8 cellular contexts compared by ENCODE assay signal in genomic region chr2:218034497-218035213, GRCh38. TPM values are rescaled to one million over a fixed set of nuclear protein-coding genes. Genes with fewer than 3 reads are reported as not detected.
DNase-seq lines count a peak whose midpoint lies in the region; ATAC-seq, FAIRE-seq and TF ChIP-seq lines count a peak whose summit lies in the region.
"Not testable (repeated sequence)": the region's sequence is repeated elsewhere in the genome, so short reads cannot be mapped to it uniquely, and the experiment has no call there.

No MANE protein-coding gene starts in this region.

- not testable (repeated sequence) for H3K27ac Mint-ChIP-seq in activated B cell treated with CpG ODN at 0.5 μM for 24 hours

- H3K4me3 Mint-ChIP-seq in activated B cell treated with CpG ODN at 0.5 μM for 24 hours: peak overlapping the region; percentile 70

- not testable (repeated sequence) for TF ChIP-seq CTCF in activated B cell treated with CpG ODN at 0.5 μM for 24 hours (IDR thresholded peaks at IDR 0.05)
- peak; percentile 66 for TF ChIP-seq CTCF in bronchial epithelial cell (IDR thresholded peaks at IDR 0.05; ENCODE audit: insufficient read depth, low read length, severe bottlenecking)

- H3K27me3 Mint-ChIP-seq in activated B cell treated with CpG ODN at 0.5 μM for 24 hours: peaks cover 13% of the 10 kb centered on the region

- not testable (repeated sequence) for H3K27me3 ChIP-seq in bronchial epithelial cell (ENCODE audit: control insufficient read depth, insufficient read depth, low read length)

- peak; percentile 81 for FAIRE-seq in bronchial epithelial cell (lab: Jason Lieb, UNC)

- POLR2A ChIA-PET in activated B cell treated with CpG ODN at 0.5 μM for 24 hours (lab: Charles Lee): not testable (repeated sequence)

- ATAC-seq in GM18909 (IDR thresholded peaks at IDR 0.05; ENCODE audit: poor library complexity, unreplicated experiment): peak; percentile 86
- peak; percentile 82 for ATAC-seq in HG03108 (IDR thresholded peaks at IDR 0.05; ENCODE audit: unreplicated experiment)
- peak; percentile 91 for ATAC-seq in activated B cell treated with CpG ODN at 0.5 μM for 24 hours (ENCODE audit: low read depth)

- H3K36me3 ChIP-seq in bronchial epithelial cell (ENCODE audit: control insufficient read depth, insufficient read depth, low read length): not testable (repeated sequence)

- not testable (repeated sequence) for H3K4me3 ChIP-seq in bronchial epithelial cell (ENCODE audit: low read depth, low read length)

- DNase-seq in AG08395 (ENCODE audit: low spot score) (peak; percentile 54), NCI-H2196 (lab: John Stamatoyannopoulos, UW; ENCODE audit: unreplicated experiment) (peak; percentile 41), inferior parietal cortex (ENCODE audit: extremely low spot score) (peak; percentile 71)
- DNase-seq in activated B cell treated with CpG ODN at 0.5 μM for 24 hours; bronchial epithelial cell (ENCODE audit: low read depth): not testable (repeated sequence)
- DNase-seq in stimulated activated CD4-positive, alpha-beta T cell treated with anti-CD3 and anti-CD28 coated beads, Interleukin-12 subunit alpha, Interleukin-12 subunit beta, amount 100 ng/mL, for 4 hours: peak; percentile 52

- not testable (repeated sequence) for H3K9me3 Mint-ChIP-seq in activated B cell treated with CpG ODN at 0.5 μM for 24 hours

- CTCF ChIA-PET in activated B cell treated with CpG ODN at 0.5 μM for 24 hours (lab: Charles Lee): interaction anchor here (0.8 to 2.9 kb wide), 3 partner anchors 14 to 249 kb away, joined by 3 to 18 read pairs (median 3); no protein-coding TSS in a partner anchor

- H3K4me1 Mint-ChIP-seq in activated B cell treated with CpG ODN at 0.5 μM for 24 hours: peaks cover 10% of the 10 kb centered on the region

- not testable (repeated sequence) for H3K36me3 Mint-ChIP-seq in activated B cell treated with CpG ODN at 0.5 μM for 24 hours (ENCODE audit: low read depth)

- intact Hi-C loops in activated B cell treated with CpG ODN at 0.5 μM for 24 hours (cut with micrococcal nuclease): loop anchor here (1.0 kb wide), 2 partner anchors 245 to 249 kb away; no protein-coding TSS in a partner anchor

RNA-seq across cellular contexts. Expression of gene TNS1, which starts 31.9 kb away (rescaled TPM):
- total RNA-seq in activated B cell treated with CpG ODN at 0.5 μM for 24 hours (0.10 and 0.13 TPM in 2 replicates), bronchial epithelial cell (1.6 and 2.0 TPM in 2 replicates)

RNA-seq across cellular contexts. Expression of gene RUFY4, which starts 34.4 kb away (rescaled TPM):
- total RNA-seq in activated B cell treated with CpG ODN at 0.5 μM for 24 hours (0.53 TPM in 1 of 2 replicates, not detected in the other), bronchial epithelial cell (not detected in 2 replicates)
